18 cellular contexts compared by ENCODE assay signal in genomic region chr1:31756578-31756977, GRCh38. TPM values are rescaled to one million over a fixed set of nuclear protein-coding genes. Genes with fewer than 3 reads are reported as not detected.
DNase-seq lines count a peak whose midpoint lies in the region; ATAC-seq, FAIRE-seq and TF ChIP-seq lines count a peak whose summit lies in the region.
"Had no signal": no experiment of that assay in that cellular context is flagged by ENCODE, and none has a peak within 500 bp of the region (broad histone marks: within the 10 kb centered on the region; RNA-seq: fewer than 3 reads in every experiment).

No MANE protein-coding gene starts in this region.

- no peak overlapping the region for H2BK5ac ChIP-seq in trophoblast cell (ENCODE audit: low read depth, low read length, poor library complexity)

- CTCF ChIA-PET in K562 (lab: Yijun Ruan, JAX; ENCODE audit: low intra/inter-chr PET ratio), result no interaction called here

- H4K8ac ChIP-seq in trophoblast cell (ENCODE audit: low read depth, low read length), result no peak overlapping the region

- no peak overlapping the region for H3K27ac Mint-ChIP-seq in type B pancreatic cell
- H3K27ac Mint-ChIP-seq: CD4-positive, alpha-beta memory T cell had no signal

- no peak overlapping the region for H4K12ac ChIP-seq in trophoblast cell (ENCODE audit: low read depth, low read length)

- no peaks in the 10 kb centered on the region for H3F3A ChIP-seq in neural cell (ENCODE audit: insufficient read depth, low read length, poor library complexity, severe bottlenecking)
- no peaks in the 10 kb centered on the region for H3F3A ChIP-seq in MM.1S (ENCODE audit: insufficient read depth, low read length)

- BruUV-seq in K562 (replicated peaks; lab: Mats Ljungman, UMichigan), result no TSS peak

- POLR2A ChIA-PET in K562 (lab: Yijun Ruan, JAX), result interaction anchor here (0.7 to 1.6 kb wide), 2 partner anchors 13 to 22 kb away, joined by 3 to 4 read pairs; no protein-coding TSS in a partner anchor

- no peak overlapping the region for H3K9ac ChIP-seq in K562 (ENCODE audit: insufficient read depth in 1 of 2, low read depth in 2 of 2, low read length in 2 of 2)
- no peak overlapping the region for H3K9ac ChIP-seq in neural cell (ENCODE audit: low read length)
- no peak overlapping the region for H3K9ac ChIP-seq in trophoblast cell (ENCODE audit: low read length)
- no peak overlapping the region for H3K9ac ChIP-seq in MM.1S (ENCODE audit: low read length)
- H3K9ac ChIP-seq: GM23248 had no signal

- H3K36me3 ChIP-seq in K562 (ENCODE audit: control insufficient read depth, insufficient read depth, low read length), result no peaks in the 10 kb centered on the region
- H3K36me3 ChIP-seq in neural cell (ENCODE audit: insufficient read depth, low read length), result no peaks in the 10 kb centered on the region
- no peaks in the 10 kb centered on the region for H3K36me3 ChIP-seq in trophoblast cell (ENCODE audit: control insufficient read depth in 1 of 2, insufficient read depth in 2 of 2, low read length in 2 of 2)
- no peaks in the 10 kb centered on the region for H3K36me3 ChIP-seq in MM.1S (replicated peaks; ENCODE audit: insufficient read depth, low read length)

- H3K4me1 Mint-ChIP-seq in type B pancreatic cell (ENCODE audit: unreplicated experiment), result peaks cover 16% of the 10 kb centered on the region

- no peaks in the 10 kb centered on the region for H3K9me1 ChIP-seq in K562 (ENCODE audit: control insufficient read depth, insufficient read depth, low read length)

- peaks cover 14% of the 10 kb centered on the region for H3K79me1 ChIP-seq in trophoblast cell (ENCODE audit: low read length)

- FAIRE-seq in K562 (lab: Jason Lieb, UNC), result no peak
- FAIRE-seq: GM12891, GM18507 had no signal

- no peak overlapping the region for H3K4me3 ChIP-seq in K562
- peak overlapping the region in 1 of 59 donors; percentile 26 for H3K4me3 ChIP-seq in dorsolateral prefrontal cortex
- H3K4me3 ChIP-seq in neural cell (ENCODE audit: low read length), result no peak overlapping the region
- H3K4me3 ChIP-seq in trophoblast cell (ENCODE audit: low read depth, low read length), result no peak overlapping the region
- no peak overlapping the region for H3K4me3 ChIP-seq in MM.1S (ENCODE audit: low read length)
- H3K4me3 ChIP-seq: GM23248 had no signal

- peaks cover 47 to 85% of the 10 kb centered on the region in 2 experiments for H3K27me3 ChIP-seq in K562 (ENCODE audit: control insufficient read depth in 2 of 2, insufficient read depth in 2 of 2, low read length in 2 of 2)
- H3K27me3 ChIP-seq in dorsolateral prefrontal cortex, result no peaks in the 10 kb centered on the region
- H3K27me3 ChIP-seq in neural cell (ENCODE audit: insufficient read depth, low read depth, low read length), result no peaks in the 10 kb centered on the region
- H3K27me3 ChIP-seq in trophoblast cell (ENCODE audit: insufficient read depth, low read length), result no peaks in the 10 kb centered on the region
- peaks cover 5% of the 10 kb centered on the region; the same call in 1 of the 2 replicates for H3K27me3 ChIP-seq in MM.1S (replicated peaks; ENCODE audit: insufficient read depth, low read length)

- no peaks in the 10 kb centered on the region for H3K9me2 ChIP-seq in neural cell (ENCODE audit: insufficient read depth, low read length)
- no peaks in the 10 kb centered on the region for H3K9me2 ChIP-seq in MM.1S (replicated peaks; ENCODE audit: insufficient read depth, low read length)

- no peak overlapping the region for H3K23ac ChIP-seq in trophoblast cell (ENCODE audit: low read length)

- H2BK120ac ChIP-seq in trophoblast cell (ENCODE audit: insufficient read depth, low read length, poor library complexity), result no peak overlapping the region

- peak overlapping the region; percentile 20 for H2BK12ac ChIP-seq in trophoblast cell (ENCODE audit: low read length)

- no peak overlapping the region for H3K4me3 Mint-ChIP-seq in type B pancreatic cell
- H3K4me3 Mint-ChIP-seq: CD4-positive, alpha-beta memory T cell; H9 had no signal

- H2AFZ ChIP-seq in K562 (ENCODE audit: low read depth, low read length), result no peak overlapping the region
- no peak overlapping the region for H2AFZ ChIP-seq in neural cell (ENCODE audit: low read depth, low read length)
- H2AFZ ChIP-seq in trophoblast cell (ENCODE audit: insufficient read depth, low read length, poor library complexity), result no peak overlapping the region
- no peak overlapping the region for H2AFZ ChIP-seq in MM.1S (ENCODE audit: low read length)
- H2AFZ ChIP-seq: GM23248 had no signal

- H4K20me1 ChIP-seq in K562 (replicated peaks; ENCODE audit: control insufficient read depth, insufficient read depth, low read length), result peaks cover 50% of the 10 kb centered on the region
- H4K20me1 ChIP-seq in neural cell (ENCODE audit: insufficient read depth), result peaks cover 4% of the 10 kb centered on the region
- no peaks in the 10 kb centered on the region for H4K20me1 ChIP-seq in MM.1S (ENCODE audit: insufficient read depth, low read length)

- H3K9me3 ChIP-seq in K562 (replicated peaks; ENCODE audit: control insufficient read depth, insufficient read depth, low read depth, low read length) (no peaks in the 10 kb centered on the region), neural cell (ENCODE audit: low read length) (no peaks in the 10 kb centered on the region), trophoblast cell (ENCODE audit: insufficient read depth, low read depth, low read length) (peaks cover 4% of the 10 kb centered on the region), MM.1S (replicated peaks; ENCODE audit: insufficient read depth, low read length) (no peaks in the 10 kb centered on the region)

- H3K4me1 ChIP-seq in K562 (replicated peaks in 1 of 2; ENCODE audit: control insufficient read depth in 2 of 2, insufficient read depth in 2 of 2, low read length in 2 of 2) (peaks cover 4 to 30% of the 10 kb centered on the region in 2 experiments; a peak in 4 of 5 replicates), trophoblast cell (ENCODE audit: control insufficient read depth in 1 of 2, insufficient read depth in 2 of 2, low read length in 2 of 2) (peaks cover 35 to 39% of the 10 kb centered on the region in 2 experiments), MM.1S (ENCODE audit: low read length) (0 out of 2 replicates have a peak, but pooled peaks cover 5% of the 10 kb centered on the region)

- intact Hi-C loops in K562 (cut with micrococcal nuclease), result no loop called here
- intact Hi-C loops in dorsolateral prefrontal cortex (cut with DNase I), result no loop called here

- TF ChIP-seq CTCF in K562 (IDR thresholded peaks at IDR 0.05 in 2 of 3, conservative IDR thresholded peaks at IDR 0.05 in 1 of 3; ENCODE audit: insufficient read depth in 2 of 3, low read depth in 1 of 3, low read length in 3 of 3) (no peak), dorsolateral prefrontal cortex (IDR thresholded peaks at IDR 0.05 in 54 of 56, conservative IDR thresholded peaks at IDR 0.05 in 2 of 56; ENCODE audit: low read depth in 1 of 56, partially characterized antibody in 56 of 56) (no peak), neural cell (IDR thresholded peaks at IDR 0.05; ENCODE audit: poor library complexity, severe bottlenecking) (no peak), GM20000 (IDR thresholded peaks at IDR 0.05; ENCODE audit: extremely low read depth, missing control alignments) (no peak), type B pancreatic cell (conservative IDR thresholded peaks at IDR 0.05) (no peak), MM.1S (IDR thresholded peaks at IDR 0.05; ENCODE audit: low read length) (no peak)

- in situ Hi-C loops in K562 (cut with MboI), result no loop called here

- H2AK5ac ChIP-seq in trophoblast cell (ENCODE audit: low read length), result peak overlapping the region; percentile 61

- TF ChIP-seq RAD21 in K562 (CRISPR knock-in tag; conservative IDR thresholded peaks at IDR 0.05 in 1 of 2, IDR thresholded peaks at IDR 0.05 in 1 of 2), result no peak
- no peak for TF ChIP-seq RAD21 in neural cell (conservative IDR thresholded peaks at IDR 0.05)

- H3K4me2 ChIP-seq in K562 (ENCODE audit: insufficient read depth, low read length) (no peak overlapping the region), neural cell (ENCODE audit: low read length) (no peak overlapping the region), trophoblast cell (ENCODE audit: low read length) (no peak overlapping the region), MM.1S (ENCODE audit: low read depth, low read length) (no peak overlapping the region)

- no peaks in the 10 kb centered on the region for H3K9me3 Mint-ChIP-seq in type B pancreatic cell
- H3K9me3 Mint-ChIP-seq: CD4-positive, alpha-beta memory T cell; H9 had no signal

- 24% methylated on average over 13 of the region's 13 CpGs for WGBS in K562 (ENCODE audit: insufficient coverage, low coverage, missing lambda C conversion rate)
- no CpG with 5 or more reads among the region's 13 CpGs for WGBS in trophoblast cell (ENCODE audit: extremely low coverage, insufficient coverage, insufficient read length)

- peaks cover 17% of the 10 kb centered on the region for H3K27me3 Mint-ChIP-seq in type B pancreatic cell

- TF ChIP-seq EP300 in K562 (IDR thresholded peaks at IDR 0.05; ENCODE audit: low read length) (no peak), neural cell (conservative IDR thresholded peaks at IDR 0.05; ENCODE audit: poor library complexity, severe bottlenecking) (no peak)

- TF ChIP-seq POLR2A in K562 (conservative IDR thresholded peaks at IDR 0.05), result no peak

- no peak overlapping the region for H3K4ac ChIP-seq in trophoblast cell (ENCODE audit: low read depth, low read length)

- H3K27ac ChIP-seq in K562 (ENCODE audit: extremely low read depth, low read depth, low read length) (no peak overlapping the region), dorsolateral prefrontal cortex (peak overlapping the region in 49 of 59 donors; percentile 5 to 96 (median 92)), neural cell (ENCODE audit: low read length) (peak overlapping the region; percentile 34), trophoblast cell (ENCODE audit: low read depth, low read length) (no peak overlapping the region), MM.1S (ENCODE audit: low read length) (no peak overlapping the region)
- H3K27ac ChIP-seq: GM23248 had no signal

- DNase-seq in K562 (ENCODE audit: extremely low read depth in 1 of 4, low spot score in 3 of 4), result no peak
- DNase-seq in dorsolateral prefrontal cortex, result no peak
- no peak for DNase-seq in trophoblast cell
- DNase-seq in GM20000 (ENCODE audit: low spot score), result no peak
- no peak for DNase-seq in NCI-H446 treated with DMSO at 0.1 percent for 48 hours (lab: John Stamatoyannopoulos, UW)
- DNase-seq in type B pancreatic cell (ENCODE audit: extremely low spot score, unreplicated experiment), result no peak
- DNase-seq in MM.1S, result no peak
- DNase-seq: C1 segment of cervical spinal cord; Calu3; CD4-positive, alpha-beta memory T cell; DMS79 treated with DMSO at 0.1 percent for 48 hours; GF-D8; GM23248; H9 had no signal

- no peak overlapping the region for H4K91ac ChIP-seq in trophoblast cell (ENCODE audit: low read depth, low read length)

- H3K18ac ChIP-seq in trophoblast cell (ENCODE audit: low read length), result no peak overlapping the region

- no peak overlapping the region for H3K14ac ChIP-seq in trophoblast cell (ENCODE audit: low read length)

- H3K79me2 ChIP-seq in K562 (ENCODE audit: control insufficient read depth, insufficient read depth, low read length) (no peaks in the 10 kb centered on the region), neural cell (replicated peaks; ENCODE audit: insufficient read depth, low read length) (peaks cover 25% of the 10 kb centered on the region), trophoblast cell (ENCODE audit: control insufficient read depth, insufficient read depth, low read length, poor library complexity) (peaks cover 2% of the 10 kb centered on the region), MM.1S (ENCODE audit: low read length) (no peaks in the 10 kb centered on the region)

- peak; percentile 4; the same call in 1 of the 3 replicates for ATAC-seq in K562
- ATAC-seq: HCT116 had no signal

- no peaks in the 10 kb centered on the region for H3K36me3 Mint-ChIP-seq in type B pancreatic cell
- H3K36me3 Mint-ChIP-seq: CD4-positive, alpha-beta memory T cell had no signal

RNA-seq across cellular contexts. Expression of gene ADGRB2, which starts 7.6 kb away (rescaled TPM):
- 0.42 and 2.8 TPM in 2 replicates for total RNA-seq in K562 (2011; cell fraction: chromatin; rRNA removed; ENCODE audit: low replicate concordance)
- total RNA-seq in K562 (2011; cell fraction: nucleolus; rRNA removed), result 1.2 and 2.5 TPM in 2 replicates
- total RNA-seq in K562 (2011; cell fraction: nucleoplasm; rRNA removed), result 0.31 and 0.44 TPM in 2 replicates
- total RNA-seq in K562 (2014; rRNA removed) (0.23 and 0.33 TPM in 2 replicates), K562 (2014; rRNA removed; fragmentation: Illumina TruSeq; extraction: Trizol) (0.04 TPM in 1 of 2 replicates, not detected in the other), K562 (2015; rRNA removed; fragmentation: Illumina TruSeq; extraction: Trizol) (0.22 and 0.23 TPM in 2 replicates), K562 (2021) (0.22 and 0.34 TPM in 2 replicates), dorsolateral prefrontal cortex (100 to 1,000 TPM; 101 to 272 (median 186) TPM), type B pancreatic cell (ENCODE audit: low replicate concordance) (3.2 and 14.2 TPM in 2 replicates)
- polyA plus RNA-seq in K562 (2011; rRNA removed) (0.14 and 0.38 TPM in 2 replicates), K562 (2014; fragmentation: Illumina TruSeq; extraction: Trizol) (0.07 and 0.11 TPM in 2 replicates), K562 (2014; fragmentation: Nextera tagmentation; extraction: Ambion mirVana) (not detected), K562 (2014; rRNA removed) (0.18 and 0.20 TPM in 2 replicates), neural cell (45.0 and 51.8 TPM in 2 replicates)
- 0.27 and 0.35 TPM in 2 replicates for polyA plus RNA-seq in K562 (2011; cell fraction: cytosol; rRNA removed)
- polyA plus RNA-seq in K562 (2011; cell fraction: nucleus; rRNA removed), result 2.0 and 3.4 TPM in 2 replicates
- polyA plus RNA-seq in K562 (2012), result 0.17 and 0.54 TPM in 2 replicates
- polyA minus RNA-seq in K562 (2011; rRNA and poly(A)+ RNA removed), result 0.09 and 0.53 TPM in 2 replicates
- polyA minus RNA-seq in K562 (2011; cell fraction: cytosol; rRNA and poly(A)+ RNA removed), result 1.2 TPM in 1 of 2 replicates, not detected in the other
- 0.67 and 1.7 TPM in 2 replicates for polyA minus RNA-seq in K562 (2011; cell fraction: nucleus; rRNA and poly(A)+ RNA removed)
- polyA minus RNA-seq in neural cell, result 57.1 and 63.8 TPM in 2 replicates
- 9.6 and 10.2 TPM in 2 replicates for polyA plus RNA-seq in trophoblast cell (2013)

RNA-seq across cellular contexts. Expression of gene COL16A1, which starts 52.8 kb away (rescaled TPM):
- 0.44 TPM in 1 of 2 replicates, not detected in the other for total RNA-seq in K562 (2011; cell fraction: chromatin; rRNA removed; ENCODE audit: low replicate concordance)
- 0.13 and 0.17 TPM in 2 replicates for total RNA-seq in K562 (2011; cell fraction: nucleolus; rRNA removed)
- not detected in 2 replicates for total RNA-seq in K562 (2011; cell fraction: nucleoplasm; rRNA removed)
- 0.04 TPM in 1 of 2 replicates, not detected in the other for total RNA-seq in K562 (2014; rRNA removed)
- not detected in 2 replicates for total RNA-seq in K562 (2014; rRNA removed; fragmentation: Illumina TruSeq; extraction: Trizol)
- 0.08 TPM in 1 of 2 replicates, not detected in the other for total RNA-seq in K562 (2015; rRNA removed; fragmentation: Illumina TruSeq; extraction: Trizol)
- 0.54 and 0.60 TPM in 2 replicates for total RNA-seq in K562 (2021)
- 0.11 TPM in 1 of 2 replicates, not detected in the other for polyA plus RNA-seq in K562 (2011; rRNA removed)
- polyA plus RNA-seq in K562 (2011; cell fraction: cytosol; rRNA removed), result not detected in 2 replicates
- polyA plus RNA-seq in K562 (2011; cell fraction: nucleus; rRNA removed), result 0.31 and 0.36 TPM in 2 replicates
- 0.37 TPM in 1 of 2 replicates, not detected in the other for polyA plus RNA-seq in K562 (2012)
- not detected in 2 replicates for polyA plus RNA-seq in K562 (2014; fragmentation: Illumina TruSeq; extraction: Trizol)
- not detected for polyA plus RNA-seq in K562 (2014; fragmentation: Nextera tagmentation; extraction: Ambion mirVana)
- 0.11 TPM in 1 of 2 replicates, not detected in the other for polyA plus RNA-seq in K562 (2014; rRNA removed)
- not detected in 2 replicates for polyA minus RNA-seq in K562 (2011; rRNA and poly(A)+ RNA removed)
- not detected in 2 replicates for polyA minus RNA-seq in K562 (2011; cell fraction: cytosol; rRNA and poly(A)+ RNA removed)
- polyA minus RNA-seq in K562 (2011; cell fraction: nucleus; rRNA and poly(A)+ RNA removed), result not detected in 2 replicates
- 100 to 1,000 TPM in 60 of 120 experiments, 10 to 100 TPM in 60; 24.6 to 285 (median 97.8) TPM for total RNA-seq in dorsolateral prefrontal cortex
- polyA plus RNA-seq in neural cell, result 3.4 and 4.4 TPM in 2 replicates
- 1.5 and 2.1 TPM in 2 replicates for polyA minus RNA-seq in neural cell
- 43.1 and 44.2 TPM in 2 replicates for polyA plus RNA-seq in trophoblast cell (2013)
- total RNA-seq in type B pancreatic cell (ENCODE audit: low replicate concordance), result 4.6 and 53.5 TPM in 2 replicates
- total RNA-seq: CD4-positive, alpha-beta memory T cell had no signal
- polyA plus RNA-seq: CD4-positive, alpha-beta memory T cell had no signal

RNA-seq across cellular contexts. Expression of gene SPOCD1, which starts 59.2 kb away (rescaled TPM):
- 1.5 and 3.2 TPM in 2 replicates for total RNA-seq in K562 (2011; cell fraction: chromatin; rRNA removed; ENCODE audit: low replicate concordance)
- total RNA-seq in K562 (2011; cell fraction: nucleolus; rRNA removed), result 2.8 and 3.0 TPM in 2 replicates
- total RNA-seq in K562 (2011; cell fraction: nucleoplasm; rRNA removed), result 3.4 and 4.1 TPM in 2 replicates
- total RNA-seq in K562 (2014; rRNA removed) (0.20 and 0.27 TPM in 2 replicates), K562 (2014; rRNA removed; fragmentation: Illumina TruSeq; extraction: Trizol) (0.16 and 0.36 TPM in 2 replicates), K562 (2015; rRNA removed; fragmentation: Illumina TruSeq; extraction: Trizol) (0.23 and 0.25 TPM in 2 replicates), K562 (2021) (0.22 and 0.71 TPM in 2 replicates), dorsolateral prefrontal cortex (1 to 10 TPM in 68 of 120 experiments, under 1 TPM in 48, not detected in 4; 0.14 to 9.4 (median 1.1) TPM), type B pancreatic cell (ENCODE audit: low replicate concordance) (0.52 and 1.1 TPM in 2 replicates)
- polyA plus RNA-seq in K562 (2011; rRNA removed) (0.39 and 0.63 TPM in 2 replicates), K562 (2014; fragmentation: Illumina TruSeq; extraction: Trizol) (0.19 and 0.42 TPM in 2 replicates), K562 (2014; fragmentation: Nextera tagmentation; extraction: Ambion mirVana) (under 1 TPM in 1 of 2 experiments, not detected in 1; 0.03 TPM), K562 (2014; rRNA removed) (0.25 and 0.46 TPM in 2 replicates), neural cell (not detected in 2 replicates)
- 0.31 and 0.60 TPM in 2 replicates for polyA plus RNA-seq in K562 (2011; cell fraction: cytosol; rRNA removed)
- 1.6 and 2.8 TPM in 2 replicates for polyA plus RNA-seq in K562 (2011; cell fraction: nucleus; rRNA removed)
- polyA plus RNA-seq in K562 (2012), result 0.17 and 1.2 TPM in 2 replicates
- polyA minus RNA-seq in K562 (2011; rRNA and poly(A)+ RNA removed), result 0.21 and 0.67 TPM in 2 replicates
- polyA minus RNA-seq in K562 (2011; cell fraction: cytosol; rRNA and poly(A)+ RNA removed), result 0.38 TPM in 1 of 2 replicates, not detected in the other
- polyA minus RNA-seq in K562 (2011; cell fraction: nucleus; rRNA and poly(A)+ RNA removed), result 1.00 and 1.9 TPM in 2 replicates
- not detected in 2 replicates for polyA minus RNA-seq in neural cell
- polyA plus RNA-seq in trophoblast cell (2013), result 0.83 and 0.87 TPM in 2 replicates
- polyA plus RNA-seq: CD4-positive, alpha-beta memory T cell had no signal

Comparison
In these comparisons a context has a peak if more than half of its experiments do, and no peak if none do; other contexts are left out.
1. H3K27ac ChIP-seq: peak in dorsolateral prefrontal cortex (49 of 59) and neural cell (single experiment); none in K562 (single experiment), trophoblast cell (single experiment) and MM.1S (single experiment).